17 cellular contexts compared by ENCODE assay signal in genomic region chr12:23028158-23028802, GRCh38.
"Had no signal": no experiment of that assay in that cellular context is flagged by ENCODE, and none has a peak within 500 bp of the region (broad histone marks: within the 10 kb centered on the region; RNA-seq: fewer than 3 reads in every experiment).

No MANE protein-coding gene starts in this region.

- H3K4me3 ChIP-seq: body of pancreas, gastroesophageal sphincter, heart right ventricle, neural progenitor cell, sigmoid colon, thoracic aorta had no signal

- H3K27me3 ChIP-seq: body of pancreas, gastroesophageal sphincter, neural progenitor cell, sigmoid colon had no signal

- DNase-seq: activated CD4-positive, alpha-beta T cell treated with anti-CD3 and anti-CD28 coated beads for 48 hours; activated CD8-positive, alpha-beta memory T cell treated with anti-CD3 and anti-CD28 coated beads, Interleukin-2, amount 50 U/mL, for 48 hours; activated gamma-delta T cell treated with Interleukin-2 at 50 U/mL for 16 hours; activated T-cell treated with anti-CD3 and anti-CD28 coated beads, Interleukin-2, amount 50 U/mL, for 72 hours; amniotic stem cell; body of pancreas; effector memory CD4-positive, alpha-beta T cell; heart right ventricle; sigmoid colon; stimulated activated CD4-positive, alpha-beta T cell treated with anti-CD3 and anti-CD28 coated beads, Interleukin-12 subunit alpha, Interleukin-12 subunit beta, amount 100 ng/mL, for 4 hours; stimulated activated CD4-positive, alpha-beta T cell treated with anti-CD3 and anti-CD28 coated beads, Interleukin-2, amount 100 ng/mL, for 24 hours; T-helper 2 cell had no signal

- H3K4me1 ChIP-seq: body of pancreas, gastroesophageal sphincter, heart right ventricle, parathyroid adenoma, sigmoid colon had no signal

- H3K36me3 ChIP-seq: gastroesophageal sphincter, heart right ventricle, neural progenitor cell, sigmoid colon, thoracic aorta had no signal

- H3K9me3 ChIP-seq: body of pancreas, gastroesophageal sphincter, heart right ventricle, sigmoid colon, thoracic aorta had no signal

- H3K27ac ChIP-seq: body of pancreas, epithelial cell of prostate, gastroesophageal sphincter, heart right ventricle, neural progenitor cell, parathyroid adenoma, sigmoid colon, thoracic aorta had no signal

- ATAC-seq: activated T-cell treated with anti-CD3 and anti-CD28 coated beads, Interleukin-2, amount 50 U/mL, for 72 hours; body of pancreas; gastroesophageal sphincter; heart right ventricle had no signal
